Comparison of ENCODE assay signal across 15 cellular contexts in genomic region chr3:175200391-175200790, GRCh38.
"Had no signal": no experiment of that assay in that cellular context is flagged by ENCODE, and none has a peak within 500 bp of the region (broad histone marks: within the 10 kb centered on the region; RNA-seq: fewer than 3 reads in every experiment).

No MANE protein-coding gene starts in this region.

- H3K4me1 ChIP-seq: gastrocnemius medialis, parathyroid adenoma, thyroid gland had no signal

- ATAC-seq: effector memory CD8-positive, alpha-beta T cell; gastrocnemius medialis; heart left ventricle; left lobe of liver; mucosa of descending colon; naive thymus-derived CD4-positive, alpha-beta T cell; stimulated activated naive B cell treated with anti-CD40 and anti-IgM and Interleukin-4, amounts not matched to agents 10 μg/mL and 1 μg/mL and 100 μg/mL, for 72 hours had no signal

- FAIRE-seq: bronchial epithelial cell, islet of Langerhans had no signal

- DNase-seq: activated CD4-positive, alpha-beta T cell treated with anti-CD3 and anti-CD28 coated beads, Interleukin-2, amount 50 U/mL, for 1 hour; activated naive CD8-positive, alpha-beta T cell treated with anti-CD3 and anti-CD28 coated beads, Interleukin-2, amount 10 ng/mL, durations not matched to agents 7 days and 5 days; aorta; effector memory CD8-positive, alpha-beta T cell; gastrocnemius medialis; heart left ventricle; mucosa of descending colon; naive thymus-derived CD4-positive, alpha-beta T cell; stimulated activated naive B cell treated with anti-CD40 and anti-IgM and Interleukin-4, amounts not matched to agents 10 μg/mL and 1 μg/mL and 100 μg/mL, for 72 hours; thyroid gland had no signal

- H3K4me3 ChIP-seq: gastrocnemius medialis, heart left ventricle, mucosa of descending colon, thyroid gland had no signal

- H3K79me2 ChIP-seq: parathyroid adenoma had no signal

- H3K9ac ChIP-seq: parathyroid adenoma had no signal

- H3K27me3 ChIP-seq: gastrocnemius medialis, heart left ventricle, thyroid gland had no signal

- H3K27ac ChIP-seq: epithelial cell of prostate, gastrocnemius medialis, heart left ventricle, parathyroid adenoma, thyroid gland had no signal

- H3K36me3 ChIP-seq: gastrocnemius medialis, heart left ventricle, thyroid gland had no signal

- H3K9me3 ChIP-seq: gastrocnemius medialis, thyroid gland had no signal

- H2AFZ ChIP-seq: parathyroid adenoma had no signal
